1 cellular context compared by ENCODE assay signal in the genomic region with DNA sequence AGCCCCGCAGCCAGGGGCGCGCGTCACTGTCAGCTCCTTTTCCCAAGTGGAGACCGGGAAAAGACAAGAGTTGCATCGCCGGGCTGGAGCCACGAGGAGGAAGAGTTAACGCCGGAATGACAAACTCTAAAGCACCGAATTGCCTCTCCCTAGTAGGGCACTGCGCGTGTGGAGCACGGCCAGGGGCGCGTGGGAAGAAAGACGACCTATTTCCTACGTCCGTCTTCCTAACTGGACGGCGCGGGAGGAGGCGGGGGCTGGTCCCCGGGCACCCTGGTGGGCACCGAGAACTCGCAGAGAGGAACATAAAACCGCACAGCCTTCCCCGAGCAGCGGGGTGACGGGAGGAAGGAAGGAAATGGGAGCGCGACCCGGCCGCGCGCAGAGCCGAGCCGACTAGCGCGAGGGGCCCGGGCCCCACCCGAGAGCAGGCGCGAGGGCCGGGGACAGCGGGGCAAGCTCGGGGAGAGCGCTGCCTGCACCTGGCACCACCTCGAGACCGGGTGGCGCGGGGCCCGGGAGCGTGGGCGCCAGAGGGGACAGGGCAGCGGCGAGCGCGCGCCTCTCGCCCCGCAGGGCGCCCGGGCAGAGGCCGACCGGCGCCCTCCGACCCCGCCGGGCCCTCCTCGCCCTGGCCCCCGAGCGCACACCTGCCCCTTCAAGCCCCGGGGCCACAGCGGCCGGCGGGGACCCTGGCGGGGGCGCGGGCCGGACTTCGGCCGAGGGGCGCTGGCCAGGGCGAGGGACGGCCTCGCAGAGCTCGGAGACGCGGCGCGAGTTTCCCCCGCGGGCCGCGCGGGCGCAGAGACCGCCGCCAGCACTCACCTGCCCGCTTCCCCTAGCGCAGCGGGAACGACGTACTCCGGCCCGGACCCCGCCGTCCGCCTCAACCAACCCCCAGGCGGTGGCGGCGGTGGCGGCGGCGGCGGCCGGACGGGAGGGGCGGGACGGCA.
TF ChIP-seq lines count a peak whose summit lies in the region.

No MANE protein-coding gene starts in this region.

TF ChIP-seq in GM23338, 12 proteins besides CTCF, POLR2A, EP300 and RAD21:
- peak; percentile 31; the same call in 1 of the 2 replicates for TF ChIP-seq CREB1 (CRISPR knock-in tag; IDR thresholded peaks at IDR 0.05; ENCODE audit: low read depth)
- no peak for TF ChIP-seq STAT1 (IDR thresholded peaks at IDR 0.05; ENCODE audit: unreplicated experiment)
- TF ChIP-seq NANOG (IDR thresholded peaks at IDR 0.05; ENCODE audit: borderline replicate concordance): no peak
- TF ChIP-seq ZNF114 (CRISPR knock-in tag; IDR thresholded peaks at IDR 0.05): no peak
- peak; percentile 42; the same call in 1 of the 2 replicates for TF ChIP-seq POLR2AphosphoS5 (IDR thresholded peaks at IDR 0.05; ENCODE audit: low read depth)
- no peak for TF ChIP-seq EZH2phosphoT487 (IDR thresholded peaks at IDR 0.05; ENCODE audit: unreplicated experiment)
- no peak for TF ChIP-seq JUNB (IDR thresholded peaks at IDR 0.05; ENCODE audit: unreplicated experiment)
- TF ChIP-seq ETS1 (IDR thresholded peaks at IDR 0.05): no peak
- TF ChIP-seq, protein P1, sequence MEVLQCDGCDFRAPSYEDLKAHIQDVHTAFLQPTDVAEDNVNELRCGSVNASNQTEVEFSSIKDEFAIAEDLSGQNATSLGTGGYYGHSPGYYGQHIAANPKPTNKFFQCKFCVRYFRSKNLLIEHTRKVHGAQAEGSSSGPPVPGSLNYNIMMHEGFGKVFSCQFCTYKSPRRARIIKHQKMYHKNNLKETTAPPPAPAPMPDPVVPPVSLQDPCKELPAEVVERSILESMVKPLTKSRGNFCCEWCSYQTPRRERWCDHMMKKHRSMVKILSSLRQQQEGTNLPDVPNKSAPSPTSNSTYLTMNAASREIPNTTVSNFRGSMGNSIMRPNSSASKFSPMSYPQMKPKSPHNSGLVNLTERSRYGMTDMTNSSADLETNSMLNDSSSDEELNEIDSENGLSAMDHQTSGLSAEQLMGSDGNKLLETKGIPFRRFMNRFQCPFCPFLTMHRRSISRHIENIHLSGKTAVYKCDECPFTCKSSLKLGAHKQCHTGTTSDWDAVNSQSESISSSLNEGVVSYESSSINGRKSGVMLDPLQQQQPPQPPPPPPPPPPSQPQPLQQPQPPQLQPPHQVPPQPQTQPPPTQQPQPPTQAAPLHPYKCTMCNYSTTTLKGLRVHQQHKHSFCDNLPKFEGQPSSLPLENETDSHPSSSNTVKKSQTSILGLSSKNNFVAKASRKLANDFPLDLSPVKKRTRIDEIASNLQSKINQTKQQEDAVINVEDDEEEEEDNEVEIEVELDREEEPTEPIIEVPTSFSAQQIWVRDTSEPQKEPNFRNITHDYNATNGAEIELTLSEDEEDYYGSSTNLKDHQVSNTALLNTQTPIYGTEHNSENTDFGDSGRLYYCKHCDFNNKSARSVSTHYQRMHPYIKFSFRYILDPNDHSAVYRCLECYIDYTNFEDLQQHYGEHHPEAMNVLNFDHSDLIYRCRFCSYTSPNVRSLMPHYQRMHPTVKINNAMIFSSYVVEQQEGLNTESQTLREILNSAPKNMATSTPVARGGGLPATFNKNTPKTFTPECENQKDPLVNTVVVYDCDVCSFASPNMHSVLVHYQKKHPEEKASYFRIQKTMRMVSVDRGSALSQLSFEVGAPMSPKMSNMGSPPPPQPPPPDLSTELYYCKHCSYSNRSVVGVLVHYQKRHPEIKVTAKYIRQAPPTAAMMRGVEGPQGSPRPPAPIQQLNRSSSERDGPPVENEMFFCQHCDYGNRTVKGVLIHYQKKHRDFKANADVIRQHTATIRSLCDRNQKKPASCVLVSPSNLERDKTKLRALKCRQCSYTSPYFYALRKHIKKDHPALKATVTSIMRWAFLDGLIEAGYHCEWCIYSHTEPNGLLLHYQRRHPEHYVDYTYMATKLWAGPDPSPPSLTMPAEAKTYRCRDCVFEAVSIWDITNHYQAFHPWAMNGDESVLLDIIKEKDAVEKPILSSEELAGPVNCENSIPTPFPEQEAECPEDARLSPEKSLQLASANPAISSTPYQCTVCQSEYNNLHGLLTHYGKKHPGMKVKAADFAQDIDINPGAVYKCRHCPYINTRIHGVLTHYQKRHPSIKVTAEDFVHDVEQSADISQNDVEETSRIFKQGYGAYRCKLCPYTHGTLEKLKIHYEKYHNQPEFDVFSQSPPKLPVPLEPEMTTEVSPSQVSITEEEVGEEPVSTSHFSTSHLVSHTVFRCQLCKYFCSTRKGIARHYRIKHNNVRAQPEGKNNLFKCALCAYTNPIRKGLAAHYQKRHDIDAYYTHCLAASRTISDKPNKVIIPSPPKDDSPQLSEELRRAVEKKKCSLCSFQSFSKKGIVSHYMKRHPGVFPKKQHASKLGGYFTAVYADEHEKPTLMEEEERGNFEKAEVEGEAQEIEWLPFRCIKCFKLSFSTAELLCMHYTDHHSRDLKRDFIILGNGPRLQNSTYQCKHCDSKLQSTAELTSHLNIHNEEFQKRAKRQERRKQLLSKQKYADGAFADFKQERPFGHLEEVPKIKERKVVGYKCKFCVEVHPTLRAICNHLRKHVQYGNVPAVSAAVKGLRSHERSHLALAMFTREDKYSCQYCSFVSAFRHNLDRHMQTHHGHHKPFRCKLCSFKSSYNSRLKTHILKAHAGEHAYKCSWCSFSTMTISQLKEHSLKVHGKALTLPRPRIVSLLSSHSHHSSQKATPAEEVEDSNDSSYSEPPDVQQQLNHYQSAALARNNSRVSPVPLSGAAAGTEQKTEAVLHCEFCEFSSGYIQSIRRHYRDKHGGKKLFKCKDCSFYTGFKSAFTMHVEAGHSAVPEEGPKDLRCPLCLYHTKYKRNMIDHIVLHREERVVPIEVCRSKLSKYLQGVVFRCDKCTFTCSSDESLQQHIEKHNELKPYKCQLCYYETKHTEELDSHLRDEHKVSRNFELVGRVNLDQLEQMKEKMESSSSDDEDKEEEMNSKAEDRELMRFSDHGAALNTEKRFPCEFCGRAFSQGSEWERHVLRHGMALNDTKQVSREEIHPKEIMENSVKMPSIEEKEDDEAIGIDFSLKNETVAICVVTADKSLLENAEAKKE (CRISPR knock-in tag; IDR thresholded peaks at IDR 0.05): no peak
